In the genomic region with DNA sequence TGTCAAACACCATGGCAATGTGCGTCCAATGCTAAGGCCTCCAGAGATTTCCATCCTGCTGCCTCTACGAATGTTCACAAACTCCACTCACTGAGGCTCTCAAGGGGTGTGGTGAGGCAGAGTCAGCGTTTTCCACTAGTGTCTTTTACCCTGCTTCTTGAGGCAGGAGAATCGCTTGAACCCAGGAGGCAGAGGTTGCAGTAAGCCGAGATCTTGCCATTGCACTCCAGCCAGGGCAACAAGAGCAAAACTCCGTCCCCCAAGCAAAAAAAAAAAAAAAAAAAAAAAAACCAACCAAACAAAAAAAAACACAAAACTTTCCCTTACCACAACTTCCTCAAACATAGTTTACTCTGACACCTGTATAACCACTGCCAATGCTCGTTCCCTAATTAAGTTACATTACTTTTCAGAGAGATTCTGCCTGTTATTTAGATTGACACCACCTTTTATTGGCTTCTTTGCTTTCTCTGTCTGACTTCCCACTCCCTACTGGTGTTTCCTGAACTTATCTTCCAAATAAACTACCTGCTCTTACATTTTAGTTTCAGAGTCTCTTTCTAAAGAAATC, we compare ENCODE assay signal across 1 cellular context.
TF ChIP-seq lines count a peak whose summit lies in the region.

No MANE protein-coding gene starts in this region.

TF ChIP-seq in GM12878, 131 proteins besides CTCF, POLR2A, EP300 and RAD21 (continued from another document):
- TF ChIP-seq, protein P1, sequence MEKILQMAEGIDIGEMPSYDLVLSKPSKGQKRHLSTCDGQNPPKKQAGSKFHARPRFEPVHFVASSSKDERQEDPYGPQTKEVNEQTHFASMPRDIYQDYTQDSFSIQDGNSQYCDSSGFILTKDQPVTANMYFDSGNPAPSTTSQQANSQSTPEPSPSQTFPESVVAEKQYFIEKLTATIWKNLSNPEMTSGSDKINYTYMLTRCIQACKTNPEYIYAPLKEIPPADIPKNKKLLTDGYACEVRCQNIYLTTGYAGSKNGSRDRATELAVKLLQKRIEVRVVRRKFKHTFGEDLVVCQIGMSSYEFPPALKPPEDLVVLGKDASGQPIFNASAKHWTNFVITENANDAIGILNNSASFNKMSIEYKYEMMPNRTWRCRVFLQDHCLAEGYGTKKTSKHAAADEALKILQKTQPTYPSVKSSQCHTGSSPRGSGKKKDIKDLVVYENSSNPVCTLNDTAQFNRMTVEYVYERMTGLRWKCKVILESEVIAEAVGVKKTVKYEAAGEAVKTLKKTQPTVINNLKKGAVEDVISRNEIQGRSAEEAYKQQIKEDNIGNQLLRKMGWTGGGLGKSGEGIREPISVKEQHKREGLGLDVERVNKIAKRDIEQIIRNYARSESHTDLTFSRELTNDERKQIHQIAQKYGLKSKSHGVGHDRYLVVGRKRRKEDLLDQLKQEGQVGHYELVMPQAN (conservative IDR thresholded peaks at IDR 0.05), result no peak
- TF ChIP-seq WRNIP1 (IDR thresholded peaks at IDR 0.05; ENCODE audit: borderline replicate concordance, low read depth, low read length) (no peak), RBBP5 (conservative IDR thresholded peaks at IDR 0.05) (no peak), CBX3 (IDR thresholded peaks at IDR 0.05; ENCODE audit: borderline replicate concordance, low read depth) (no peak), FOXM1 (IDR thresholded peaks at IDR 0.05; ENCODE audit: low read depth, low read length) (peak; percentile 88; the same call in 1 of the 2 replicates), NRF1 (conservative IDR thresholded peaks at IDR 0.05; ENCODE audit: low read depth, low read length) (no peak), ETV6 (conservative IDR thresholded peaks at IDR 0.05 in 1 of 2, IDR thresholded peaks at IDR 0.05 in 1 of 2; ENCODE audit: borderline replicate concordance in 1 of 2, low read depth in 1 of 2) (peak in 1 of 2 experiments; percentile 15; a peak in 1 of 4 replicates), NR2F1 (conservative IDR thresholded peaks at IDR 0.05) (0 out of 2 replicates have a peak, but pooled peaks have one; percentile 28), BACH1 (IDR thresholded peaks at IDR 0.05; ENCODE audit: borderline replicate concordance) (no peak), RB1 (IDR thresholded peaks at IDR 0.05; ENCODE audit: borderline replicate concordance) (no peak), EZH2 (IDR thresholded peaks at IDR 0.05; ENCODE audit: borderline replicate concordance, control insufficient read depth, low read depth, low read length) (no peak), NFIC (IDR thresholded peaks at IDR 0.05; ENCODE audit: low read depth, low read length) (peak; percentile 88), MTA3 (IDR thresholded peaks at IDR 0.05; ENCODE audit: borderline replicate concordance, low read length) (peak; percentile 74), HDAC6 (IDR thresholded peaks at IDR 0.05; ENCODE audit: unreplicated experiment) (no peak)
- TF ChIP-seq, protein P2, sequence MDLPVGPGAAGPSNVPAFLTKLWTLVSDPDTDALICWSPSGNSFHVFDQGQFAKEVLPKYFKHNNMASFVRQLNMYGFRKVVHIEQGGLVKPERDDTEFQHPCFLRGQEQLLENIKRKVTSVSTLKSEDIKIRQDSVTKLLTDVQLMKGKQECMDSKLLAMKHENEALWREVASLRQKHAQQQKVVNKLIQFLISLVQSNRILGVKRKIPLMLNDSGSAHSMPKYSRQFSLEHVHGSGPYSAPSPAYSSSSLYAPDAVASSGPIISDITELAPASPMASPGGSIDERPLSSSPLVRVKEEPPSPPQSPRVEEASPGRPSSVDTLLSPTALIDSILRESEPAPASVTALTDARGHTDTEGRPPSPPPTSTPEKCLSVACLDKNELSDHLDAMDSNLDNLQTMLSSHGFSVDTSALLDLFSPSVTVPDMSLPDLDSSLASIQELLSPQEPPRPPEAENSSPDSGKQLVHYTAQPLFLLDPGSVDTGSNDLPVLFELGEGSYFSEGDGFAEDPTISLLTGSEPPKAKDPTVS (IDR thresholded peaks at IDR 0.05; ENCODE audit: low read depth, low read length), result no peak
